In the genomic region with DNA sequence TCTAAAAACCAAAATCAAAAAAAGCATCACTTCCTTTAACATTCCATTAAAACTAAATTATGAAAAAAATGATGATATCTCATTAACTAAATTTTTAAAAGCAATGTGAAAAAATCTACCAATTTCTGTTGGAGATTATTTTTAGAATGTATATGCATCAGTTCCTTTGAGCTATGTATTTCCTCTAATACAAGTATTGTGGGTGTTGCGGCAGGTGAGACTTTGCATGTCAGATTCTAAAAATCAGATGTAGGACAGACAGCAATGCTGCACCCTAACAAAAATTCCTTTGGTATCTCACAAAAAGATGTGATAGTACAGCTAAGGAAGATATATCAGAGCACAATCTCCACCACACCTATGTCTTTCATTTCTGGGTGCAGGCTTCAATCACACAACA, we compare ENCODE assay signal across 15 cellular contexts. TPM values are rescaled to one million over a fixed set of nuclear protein-coding genes. Genes with fewer than 3 reads are reported as not detected.
A peak's percentile ranks its signal among the peaks of the same experiment; 100 is the strongest.
DNase-seq lines count a peak whose midpoint lies in the region; ATAC-seq, FAIRE-seq and TF ChIP-seq lines count a peak whose summit lies in the region.
"Had no signal": no experiment of that assay in that cellular context is flagged by ENCODE, and none has a peak within 500 bp of the region (broad histone marks: within the 10 kb centered on the region; RNA-seq: fewer than 3 reads in every experiment).

No MANE protein-coding gene starts in this region.

- peaks cover 28% of the 10 kb centered on the region for H3K36me3 Mint-ChIP-seq in activated CD8-positive, alpha-beta memory T cell treated with anti-CD3 and anti-CD28 coated beads, Interleukin-2, amount 10 ng/mL, durations not matched to agents 7 days and 5 days

- peak overlapping the region; percentile 42 for H3K4me3 ChIP-seq in OCI-LY1 (ENCODE audit: low read depth, low read length, poor library complexity, severe bottlenecking)
- H3K4me3 ChIP-seq: thyroid gland had no signal

- peaks cover 11% of the 10 kb centered on the region; the same call in 1 of the 2 replicates for H3K36me3 ChIP-seq in OCI-LY1 (ENCODE audit: insufficient read depth, low read length)
- H3K36me3 ChIP-seq: thyroid gland had no signal

- no peaks in the 10 kb centered on the region for H4K20me1 ChIP-seq in OCI-LY1 (ENCODE audit: insufficient read depth, low read length)

- CTCF ChIA-PET in activated CD8-positive, alpha-beta memory T cell treated with anti-CD3 and anti-CD28 coated beads, Interleukin-2, amount 10 ng/mL, durations not matched to agents 7 days and 5 days (lab: Charles Lee): interaction anchor here (0.6 to 1.5 kb wide), 5 partner anchors 15 to 753 kb away, joined by 3 to 6 read pairs (median 3); partner anchors contain the start of genes C18orf54, POLI and STARD6

- no peaks in the 10 kb centered on the region for H3K9me2 ChIP-seq in OCI-LY1 (ENCODE audit: low read depth, low read length)

- no peaks in the 10 kb centered on the region for H3K9me3 ChIP-seq in OCI-LY1 (ENCODE audit: low read length)
- H3K9me3 ChIP-seq: thyroid gland had no signal

- ATAC-seq in GM19397 (IDR thresholded peaks at IDR 0.05; ENCODE audit: unreplicated experiment) (peak; percentile 42), HG02885 (IDR thresholded peaks at IDR 0.05; ENCODE audit: poor library complexity, unreplicated experiment) (peak; percentile 53)
- no peak for ATAC-seq in activated CD8-positive, alpha-beta memory T cell treated with anti-CD3 and anti-CD28 coated beads, Interleukin-2, amount 10 ng/mL, durations not matched to agents 7 days and 5 days
- ATAC-seq: naive thymus-derived CD8-positive, alpha-beta T cell had no signal

- no peak overlapping the region for H2AFZ ChIP-seq in OCI-LY1 (ENCODE audit: low read length)

- H3K27me3 ChIP-seq in OCI-LY1 (ENCODE audit: insufficient read depth, low read length): no peaks in the 10 kb centered on the region
- H3K27me3 ChIP-seq: thyroid gland had no signal

- H3K9me3 Mint-ChIP-seq in activated CD8-positive, alpha-beta memory T cell treated with anti-CD3 and anti-CD28 coated beads, Interleukin-2, amount 10 ng/mL, durations not matched to agents 7 days and 5 days (ENCODE audit: low read depth): no peaks in the 10 kb centered on the region
- H3K9me3 Mint-ChIP-seq: activated T-cell treated with anti-CD3 and anti-CD28 coated beads, Interleukin-2, amount 50 U/mL, for 24 hours; dendritic cell treated with granulocyte-macrophage colony-stimulating factor and Interleukin-4, amounts not matched to agents 40 ng/mL and 50 ng/mL, for 4 days; naive thymus-derived CD8-positive, alpha-beta T cell had no signal

- H3K4me1 ChIP-seq in OCI-LY1 (ENCODE audit: insufficient read depth, low read length, severe bottlenecking): peaks cover 88% of the 10 kb centered on the region

- peak overlapping the region; percentile 52 for H3K9ac ChIP-seq in OCI-LY1 (ENCODE audit: low read length)

- FAIRE-seq in G401.6 (lab: Jason Lieb, UNC): peak; percentile 34
- FAIRE-seq: islet of Langerhans had no signal

- no peaks in the 10 kb centered on the region for H3K27me3 Mint-ChIP-seq in activated CD8-positive, alpha-beta memory T cell treated with anti-CD3 and anti-CD28 coated beads, Interleukin-2, amount 10 ng/mL, durations not matched to agents 7 days and 5 days
- H3K27me3 Mint-ChIP-seq: activated T-cell treated with anti-CD3 and anti-CD28 coated beads, Interleukin-2, amount 50 U/mL, for 24 hours; dendritic cell treated with granulocyte-macrophage colony-stimulating factor and Interleukin-4, amounts not matched to agents 40 ng/mL and 50 ng/mL, for 4 days; naive thymus-derived CD8-positive, alpha-beta T cell had no signal

- peaks cover 55% of the 10 kb centered on the region for H3K4me1 Mint-ChIP-seq in activated CD8-positive, alpha-beta memory T cell treated with anti-CD3 and anti-CD28 coated beads, Interleukin-2, amount 10 ng/mL, durations not matched to agents 7 days and 5 days

- DNase-seq in GDM1 (lab: John Stamatoyannopoulos, UW) (no peak), SW 1271 (lab: John Stamatoyannopoulos, UW) (no peak)
- no peak for DNase-seq in stimulated activated naive CD4-positive, alpha-beta T cell treated with Interleukin-2 at 50 U/mL for 16 hours (lab: John Stamatoyannopoulos, UW)
- no peak for DNase-seq in activated CD8-positive, alpha-beta memory T cell treated with anti-CD3 and anti-CD28 coated beads, Interleukin-2, amount 10 ng/mL, durations not matched to agents 7 days and 5 days
- DNase-seq: activated T-cell treated with anti-CD3 and anti-CD28 coated beads, Interleukin-2, amount 50 U/mL, for 24 hours; naive thymus-derived CD8-positive, alpha-beta T cell; SHP77; thyroid gland; WERI-Rb-1 had no signal

- no peak overlapping the region for H3K4me3 Mint-ChIP-seq in activated CD8-positive, alpha-beta memory T cell treated with anti-CD3 and anti-CD28 coated beads, Interleukin-2, amount 10 ng/mL, durations not matched to agents 7 days and 5 days
- H3K4me3 Mint-ChIP-seq: activated T-cell treated with anti-CD3 and anti-CD28 coated beads, Interleukin-2, amount 50 U/mL, for 24 hours; dendritic cell treated with granulocyte-macrophage colony-stimulating factor and Interleukin-4, amounts not matched to agents 40 ng/mL and 50 ng/mL, for 4 days had no signal

- H3K27ac Mint-ChIP-seq in activated CD8-positive, alpha-beta memory T cell treated with anti-CD3 and anti-CD28 coated beads, Interleukin-2, amount 10 ng/mL, durations not matched to agents 7 days and 5 days: no peak overlapping the region
- H3K27ac Mint-ChIP-seq: activated T-cell treated with anti-CD3 and anti-CD28 coated beads, Interleukin-2, amount 50 U/mL, for 24 hours; dendritic cell treated with granulocyte-macrophage colony-stimulating factor and Interleukin-4, amounts not matched to agents 40 ng/mL and 50 ng/mL, for 4 days had no signal

- peak overlapping the region; percentile 84 for H3K27ac ChIP-seq in OCI-LY1 (ENCODE audit: low read depth, low read length, poor library complexity, severe bottlenecking)
- H3K27ac ChIP-seq: WERI-Rb-1 had no signal

- no peaks in the 10 kb centered on the region for H3F3A ChIP-seq in OCI-LY1 (ENCODE audit: insufficient read depth, low read length)

- TF ChIP-seq CTCF in OCI-LY1 (IDR thresholded peaks at IDR 0.05; ENCODE audit: low read length): no peak

- H3K79me2 ChIP-seq in OCI-LY1 (ENCODE audit: insufficient read depth, low read length): peaks cover 95% of the 10 kb centered on the region

- peak overlapping the region; percentile 56 for H3K4me2 ChIP-seq in OCI-LY1 (ENCODE audit: low read length)

RNA-seq across cellular contexts. Expression of gene MBD2, which starts 6.8 kb away (rescaled TPM):
- 100 to 1,000 TPM; 148 to 178 TPM for total RNA-seq in activated CD8-positive, alpha-beta memory T cell treated with anti-CD3 and anti-CD28 coated beads, Interleukin-2, amount 10 ng/mL, durations not matched to agents 7 days and 5 days

RNA-seq across cellular contexts. Expression of gene POLI, which starts 51.7 kb away (rescaled TPM):
- total RNA-seq in activated CD8-positive, alpha-beta memory T cell treated with anti-CD3 and anti-CD28 coated beads, Interleukin-2, amount 10 ng/mL, durations not matched to agents 7 days and 5 days: 10 to 100 TPM; 10.2 to 12.3 TPM
